8 cellular contexts compared by ENCODE assay signal in the genomic region with DNA sequence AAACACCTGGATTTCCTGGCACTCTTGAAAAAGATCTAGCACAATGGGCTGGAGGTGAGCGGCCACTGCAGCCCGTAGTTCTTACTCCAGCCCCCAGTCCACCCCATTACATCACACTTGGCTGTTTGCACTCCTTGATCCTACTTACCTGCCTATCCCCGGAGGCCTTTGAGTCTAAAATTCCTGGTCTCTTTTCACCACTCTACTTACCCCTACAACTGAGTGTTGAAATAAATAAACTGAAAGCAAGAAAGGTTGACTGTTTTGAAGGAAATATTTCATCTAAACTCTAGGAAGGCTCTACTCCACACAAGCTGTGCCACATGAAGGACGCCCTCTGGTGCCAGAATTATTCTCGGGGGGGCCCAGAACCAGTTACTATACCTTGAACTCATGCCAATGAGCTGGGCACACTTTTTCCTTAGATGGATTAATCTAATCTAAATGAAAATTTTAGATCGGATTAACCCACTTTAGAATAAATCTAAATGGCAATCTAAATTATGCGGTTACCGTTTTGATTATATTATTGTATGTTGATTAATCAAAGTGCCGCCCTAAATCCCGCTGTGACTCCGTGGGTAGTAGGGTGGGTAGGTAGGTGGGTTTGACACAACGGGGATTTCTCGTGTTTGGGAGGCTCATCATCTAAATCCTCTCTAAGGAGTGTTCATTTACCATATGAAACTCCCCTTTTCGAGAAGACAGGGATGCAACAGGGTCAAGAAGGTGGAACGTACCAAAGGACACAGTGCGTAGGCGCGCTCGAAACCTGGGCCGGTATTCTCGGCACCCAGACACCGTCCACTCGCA. TPM values are rescaled to one million over a fixed set of nuclear protein-coding genes. Genes with fewer than 3 reads are reported as not detected.
DNase-seq lines count a peak whose midpoint lies in the region; ATAC-seq and TF ChIP-seq lines count a peak whose summit lies in the region.

No MANE protein-coding gene starts in this region.

- H3K36me3 ChIP-seq in OCI-LY3 (replicated peaks; ENCODE audit: low read depth, low read length) (peaks cover 39% of the 10 kb centered on the region), heart left ventricle (peaks cover 0 to 38% (median 36%) of the 10 kb centered on the region in 9 donors), rectal smooth muscle tissue (ENCODE audit: control insufficient read depth, insufficient read depth, low read length) (peaks cover 35% of the 10 kb centered on the region)

- ATAC-seq in heart left ventricle: no peak
- ATAC-seq in HG02970 (IDR thresholded peaks at IDR 0.05; ENCODE audit: low FRiP score, unreplicated experiment): no peak

- no peak for TF ChIP-seq POLR2A in heart left ventricle (IDR thresholded peaks at IDR 0.05)

- H3K9ac ChIP-seq in OCI-LY3 (ENCODE audit: low read length) (peak overlapping the region; percentile 94), rectal smooth muscle tissue (ENCODE audit: low read length) (peak overlapping the region; percentile 82)

- DNase-seq in EH (ENCODE audit: low read depth) (peak; percentile 61), HK-2 (ENCODE audit: unreplicated experiment) (peak; percentile 48), heart left ventricle (peak in 4 of 5 donors; percentile 49 to 73 (median 66)), cortex of kidney (lab: John Stamatoyannopoulos, UW) (no peak)
- DNase-seq in activated gamma-delta T cell treated with anti-CD3 and anti-CD28 coated beads, Interleukin-2, amount 50 U/mL, for 16 hours (ENCODE audit: low read depth): peak; percentile 45

- H3K4me1 ChIP-seq in OCI-LY3 (ENCODE audit: low read length): peaks cover 13% of the 10 kb centered on the region
- peaks cover 11 to 38% (median 32%) of the 10 kb centered on the region in 12 donors for H3K4me1 ChIP-seq in heart left ventricle
- peaks cover 17% of the 10 kb centered on the region for H3K4me1 ChIP-seq in rectal smooth muscle tissue (ENCODE audit: control insufficient read depth, insufficient read depth, low read length)

- peaks cover 31% of the 10 kb centered on the region for H4K20me1 ChIP-seq in OCI-LY3 (ENCODE audit: insufficient read depth, low read length)

- H3K4me2 ChIP-seq in OCI-LY3 (ENCODE audit: low read length): peak overlapping the region; percentile 83

- H3K79me2 ChIP-seq in OCI-LY3 (ENCODE audit: low read length): peaks cover 26% of the 10 kb centered on the region

- H3K27me3 ChIP-seq in OCI-LY3 (ENCODE audit: low read depth, low read length): no peaks in the 10 kb centered on the region
- no peaks in the 10 kb centered on the region for H3K27me3 ChIP-seq in heart left ventricle
- no peaks in the 10 kb centered on the region for H3K27me3 ChIP-seq in rectal smooth muscle tissue (ENCODE audit: control insufficient read depth, insufficient read depth, low read length)

- intact Hi-C loops in heart left ventricle (cut with DNase I): no loop called here

- WGBS in heart left ventricle, 4 donors: 7 to 9% (median 8%) methylated on average over 23 of the region's 23 CpGs

- H2AFZ ChIP-seq in OCI-LY3 (ENCODE audit: low read depth, low read length): peak overlapping the region; percentile 56

- H3K9me3 ChIP-seq in OCI-LY3 (ENCODE audit: insufficient read depth, low read length): no peaks in the 10 kb centered on the region
- H3K9me3 ChIP-seq in heart left ventricle: no peaks in the 10 kb centered on the region

- H3K27ac ChIP-seq in OCI-LY3 (ENCODE audit: low read length): peak overlapping the region; percentile 85
- H3K27ac ChIP-seq in heart left ventricle: peak overlapping the region; percentile 12 to 100 (median 100)
- peak overlapping the region; percentile 95 for H3K27ac ChIP-seq in rectal smooth muscle tissue (ENCODE audit: low read depth, low read length)

- peak; percentile 83 for TF ChIP-seq CTCF in OCI-LY3 (IDR thresholded peaks at IDR 0.05; ENCODE audit: low read depth, low read length)
- peak in 7 of 12 donors; percentile 13 to 46 (median 20) for TF ChIP-seq CTCF in heart left ventricle (IDR thresholded peaks at IDR 0.05)

- H3K4me3 ChIP-seq in OCI-LY3 (ENCODE audit: low read length) (peak overlapping the region; percentile 91), heart left ventricle (peak overlapping the region; percentile 56 to 99 (median 87)), rectal smooth muscle tissue (ENCODE audit: low read length) (peak overlapping the region; percentile 68)

RNA-seq across cellular contexts. Expression of gene EIF1, which starts 0.7 kb away (rescaled TPM):
- total RNA-seq in heart left ventricle: 1,000 to 10,000 TPM in 6 of 9 donors, 100 to 1,000 TPM in 3; 402 to 1,338 (median 1,177) TPM
- polyA plus RNA-seq in heart left ventricle: 1,000 to 10,000 TPM in 1 of 2 donors, 100 to 1,000 TPM in 1; 911 to 1,001 TPM

RNA-seq across cellular contexts. Expression of gene GAST, which starts 24.1 kb away (rescaled TPM):
- not detected for total RNA-seq in heart left ventricle
- polyA plus RNA-seq in heart left ventricle: not detected

RNA-seq across cellular contexts. Expression of gene HAP1, which starts 46.4 kb away (rescaled TPM):
- under 1 TPM in 4 of 9 donors, not detected in 5; 0.07 to 0.35 (median 0.10) TPM for total RNA-seq in heart left ventricle
- under 1 TPM in 1 of 2 donors, not detected in 1; 0.10 TPM for polyA plus RNA-seq in heart left ventricle
